In genomic region chr3:126703512-126704493, GRCh38 we compare ENCODE assay signal across 8 cellular contexts. TPM values are rescaled to one million over a fixed set of nuclear protein-coding genes. Genes with fewer than 3 reads are reported as not detected.
DNase-seq lines count a peak whose midpoint lies in the region; ATAC-seq, FAIRE-seq and TF ChIP-seq lines count a peak whose summit lies in the region.

Gene CHCHD6 (plus strand): TSS chr3:126704240. CDS start chr3:126704313, 73 bp downstream.

- no TSS peak for BruUV-seq in HepG2 (replicated peaks; lab: Mats Ljungman, UMichigan)

- H3K4me2 ChIP-seq in HepG2 (ENCODE audit: low read depth, low read length), result peak within 1 kb of the TSS; percentile 97

- peaks cover 11% of the 10 kb centered on the region for H3K79me2 ChIP-seq in HepG2 (ENCODE audit: insufficient read depth, low read length)

- H3K9me3 ChIP-seq in HepG2 (ENCODE audit: low read length), result peaks cover 5% of the 10 kb centered on the region; the same call in 1 of the 2 replicates

- ATAC-seq in GM19395 (IDR thresholded peaks at IDR 0.05; ENCODE audit: unreplicated experiment), result peak; percentile 98
- ATAC-seq in HG03558 (IDR thresholded peaks at IDR 0.05; ENCODE audit: extremely low read depth, unreplicated experiment), result peak; percentile 92
- ATAC-seq in HepG2, result peak; percentile 99

- TF ChIP-seq RAD21 in HepG2 (CRISPR knock-in tag; IDR thresholded peaks at IDR 0.05), result no peak

- peaks cover 0 to 3% of the 10 kb centered on the region in 2 experiments; a peak in 2 of 5 replicates for H3K27me3 ChIP-seq in HepG2 (ENCODE audit: control insufficient read depth in 1 of 2, insufficient read depth in 2 of 2, low read length in 2 of 2)

- under 1% methylated on average over 34 of the region's 69 CpGs for WGBS in HepG2 (ENCODE audit: low lambda C conversion rate)

- peak; percentile 92 for DNase-seq in NCI-H748 (lab: John Stamatoyannopoulos, UW; ENCODE audit: unreplicated experiment)
- DNase-seq in activated CD4-positive, alpha-beta T cell treated with anti-CD3 and anti-CD28 coated beads, Interleukin-2, amount 50 U/mL, for 48 hours, result peak; percentile 97 to 98
- peak; percentile 87 to 96 for DNase-seq in dermis microvascular lymphatic vessel endothelial cell (ENCODE audit: low read depth in 2 of 2)
- DNase-seq in HepG2 (ENCODE audit: low spot score), result peak; percentile 93
- DNase-seq in stimulated activated CD4-positive, alpha-beta T cell treated with anti-CD3 and anti-CD28 coated beads, Interleukin-2, amount 100 ng/mL, for 48 hours, result peak; percentile 95 to 96

- intact Hi-C loops in HepG2 (cut with micrococcal nuclease; ENCODE audit: unreplicated experiment), result loop anchor here (1.0 kb wide), 1 partner anchor 30 kb away; no protein-coding TSS in a partner anchor

- peak in 1 of 2 experiments; percentile 12; a peak in 2 of 4 replicates for TF ChIP-seq POLR2A in HepG2 (IDR thresholded peaks at IDR 0.05; ENCODE audit: insufficient read depth in 1 of 2, low read depth in 2 of 2, low read length in 2 of 2)

- POLR2A ChIA-PET in HepG2 (lab: Yijun Ruan, JAX), result no interaction called here

- peak within 1 kb of the TSS; percentile 93 for H2AFZ ChIP-seq in HepG2 (ENCODE audit: low read length)

- CTCF ChIA-PET in HepG2 (lab: Yijun Ruan, JAX; ENCODE audit: low intra/inter-chr PET ratio, low total read pairs), result no interaction called here

- H3K9ac ChIP-seq in HepG2 (ENCODE audit: insufficient read depth, low read depth, low read length), result peak within 1 kb of the TSS; percentile 66

- no peaks in the 10 kb centered on the region for H4K20me1 ChIP-seq in HepG2 (ENCODE audit: insufficient read depth, low read length)

- H3K4me1 ChIP-seq in HepG2 (ENCODE audit: insufficient read depth, low read length), result peaks cover 23% of the 10 kb centered on the region

- FAIRE-seq in HepG2 (lab: Jason Lieb, UNC), result peak; percentile 26

- in situ Hi-C loops in HepG2 (cut with HindIII; ENCODE audit: extremely low pct_ligation_motif_present, low pct_unique_long_range_greater_than_20kb), result no loop called here

- peak within 1 kb of the TSS; percentile 60 for H3K27ac ChIP-seq in C4-2B
- H3K27ac ChIP-seq in HepG2 (ENCODE audit: extremely low read length, insufficient read depth, low read length), result no peak within 1 kb of the TSS

- H3K36me3 ChIP-seq in HepG2 (replicated peaks in 1 of 2; ENCODE audit: control insufficient read depth in 1 of 2, insufficient read depth in 2 of 2, low read length in 2 of 2), result peaks cover 0 to 2% of the 10 kb centered on the region in 2 experiments; a peak in 2 of 5 replicates

- TF ChIP-seq EP300 in HepG2 (IDR thresholded peaks at IDR 0.05; ENCODE audit: low read depth in 2 of 2, low read length in 2 of 2) (no peak), HepG2 (CRISPR knock-in tag; IDR thresholded peaks at IDR 0.05; ENCODE audit: borderline replicate concordance) (no peak)

- peak within 1 kb of the TSS; percentile 85 to 89 (median 86) for H3K4me3 ChIP-seq in HepG2 (replicated peaks in 1 of 3; ENCODE audit: insufficient read depth in 1 of 3, low read depth in 2 of 3, low read length in 3 of 3)

- TF ChIP-seq CTCF in C4-2B (conservative IDR thresholded peaks at IDR 0.05) (peak; percentile 28), HepG2 (CRISPR knock-in tag; IDR thresholded peaks at IDR 0.05) (peak; percentile 60)

TF ChIP-seq in HepG2, 621 proteins besides CTCF, POLR2A, EP300 and RAD21 (continues in another document):
- TF ChIP-seq NR1H2 (CRISPR knock-in tag; IDR thresholded peaks at IDR 0.05; ENCODE audit: borderline replicate concordance, low read depth) (no peak; the same call in 1 of the 2 replicates), ZSCAN12 (CRISPR knock-in tag; IDR thresholded peaks at IDR 0.05) (no peak), ZNF7 (CRISPR knock-in tag; IDR thresholded peaks at IDR 0.05) (no peak), SP140L (CRISPR knock-in tag; IDR thresholded peaks at IDR 0.05; ENCODE audit: borderline replicate concordance) (no peak), ZNF343 (CRISPR knock-in tag; IDR thresholded peaks at IDR 0.05) (no peak), CREM (IDR thresholded peaks at IDR 0.05) (peak; percentile 82), CREM (CRISPR knock-in tag; IDR thresholded peaks at IDR 0.05) (0 out of 2 replicates have a peak, but pooled peaks have one; percentile 14), ARID4A (CRISPR knock-in tag; IDR thresholded peaks at IDR 0.05; ENCODE audit: borderline replicate concordance) (peak; percentile 98), ZBTB2 (CRISPR knock-in tag; IDR thresholded peaks at IDR 0.05; ENCODE audit: low read depth) (no peak), FOXO1 (CRISPR knock-in tag; IDR thresholded peaks at IDR 0.05) (no peak; the same call in 1 of the 2 replicates)

RNA-seq across cellular contexts. Expression of gene CHCHD6, which starts in this region (rescaled TPM):
- total RNA-seq in dermis microvascular lymphatic vessel endothelial cell, result 6.7 and 6.8 TPM in 2 replicates
- 20.3 and 24.8 TPM in 2 replicates for total RNA-seq in HepG2 (2016; rRNA removed; fragmentation: Illumina TruSeq; extraction: Trizol)
- total RNA-seq in HepG2 (2016; cell fraction: cytosol; rRNA removed; fragmentation: Illumina TruSeq; extraction: Trizol; ENCODE audit: low read depth), result 10.6 and 13.0 TPM in 2 replicates
- 21.0 and 27.0 TPM in 2 replicates for total RNA-seq in HepG2 (2016; cell fraction: insoluble cytoplasmic fraction; rRNA removed; fragmentation: Illumina TruSeq; extraction: Trizol)
- total RNA-seq in HepG2 (2016; cell fraction: membrane; rRNA removed; fragmentation: Illumina TruSeq; extraction: Trizol), result 12.4 and 16.6 TPM in 2 replicates
- 11.5 and 15.1 TPM in 2 replicates for total RNA-seq in HepG2 (2016; cell fraction: nucleus; rRNA removed; fragmentation: Illumina TruSeq; extraction: Trizol)
- polyA plus RNA-seq in HepG2 (2011; rRNA removed), result 18.5 and 20.8 TPM in 2 replicates
- 19.5 and 23.3 TPM in 2 replicates for polyA plus RNA-seq in HepG2 (2011; cell fraction: cytosol; rRNA removed)
- polyA plus RNA-seq in HepG2 (2011; cell fraction: nucleus; rRNA removed), result 8.9 and 9.9 TPM in 2 replicates
- 10.9 and 12.0 TPM in 2 replicates for polyA plus RNA-seq in HepG2 (2012)
- polyA plus RNA-seq in HepG2 (2016; cell fraction: cytosol; fragmentation: Illumina TruSeq; extraction: Trizol; ENCODE audit: low read depth), result 12.6 and 15.1 TPM in 2 replicates
- 28.8 and 28.9 TPM in 2 replicates for polyA plus RNA-seq in HepG2 (2016; cell fraction: insoluble cytoplasmic fraction; fragmentation: Illumina TruSeq; extraction: Trizol; ENCODE audit: low read depth)
- 13.3 and 13.9 TPM in 2 replicates for polyA plus RNA-seq in HepG2 (2016; cell fraction: membrane; fragmentation: Illumina TruSeq; extraction: Trizol; ENCODE audit: low read depth)
- 15.3 and 19.3 TPM in 2 replicates for polyA plus RNA-seq in HepG2 (2016; cell fraction: nucleus; fragmentation: Illumina TruSeq; extraction: Trizol; ENCODE audit: insufficient read depth, low read depth)
- 5.3 and 6.9 TPM in 2 replicates for polyA minus RNA-seq in HepG2 (2011; rRNA and poly(A)+ RNA removed; ENCODE audit: low replicate concordance)
- 3.1 and 3.6 TPM in 2 replicates for polyA minus RNA-seq in HepG2 (2011; cell fraction: cytosol; rRNA and poly(A)+ RNA removed)
- 7.2 and 10.6 TPM in 2 replicates for polyA minus RNA-seq in HepG2 (2011; cell fraction: nucleus; rRNA and poly(A)+ RNA removed)
